Comparison of ENCODE assay signal across 9 cellular contexts in the genomic region with DNA sequence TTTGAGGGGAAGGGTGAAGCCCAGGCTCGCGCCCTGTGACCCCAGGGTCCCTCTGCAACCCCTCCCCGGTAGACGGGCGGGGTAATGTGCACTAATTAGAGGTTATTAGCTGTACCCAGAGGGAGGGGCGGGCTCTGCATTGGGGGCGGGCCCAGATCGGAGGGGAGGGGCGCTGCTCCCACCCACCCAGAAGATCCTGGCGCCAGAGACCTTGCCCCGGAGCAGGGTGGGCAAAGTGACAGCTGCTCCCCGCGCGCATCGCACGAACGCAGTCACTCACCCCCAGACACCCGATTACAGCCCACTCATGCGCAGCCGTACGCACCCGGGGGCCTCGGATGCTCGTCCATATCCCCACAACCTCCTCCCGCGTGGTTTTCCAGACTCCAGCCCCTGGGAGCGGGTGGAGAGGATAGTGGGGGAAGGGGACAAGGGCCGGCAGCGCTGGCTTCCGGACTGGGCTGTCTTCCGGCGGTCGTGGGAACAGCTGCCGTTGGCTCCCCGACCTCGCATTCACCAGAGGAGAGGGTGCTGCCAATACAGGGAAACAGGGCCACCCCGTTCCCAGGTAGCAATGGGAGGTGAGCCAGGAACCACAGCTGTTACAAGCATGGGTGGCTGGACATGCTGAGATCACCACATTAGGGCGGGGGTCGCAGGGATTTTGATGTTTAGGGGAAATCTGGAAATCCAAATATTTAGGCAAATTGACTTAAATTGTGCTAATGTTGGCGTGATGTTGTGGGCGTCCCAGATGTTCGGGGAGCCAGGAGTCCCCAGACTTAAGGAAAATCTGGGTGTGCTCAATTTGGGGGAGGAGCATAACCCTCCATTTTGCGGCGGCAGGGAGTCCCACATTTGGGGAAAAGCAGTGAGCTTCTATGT. TPM values are rescaled to one million over a fixed set of nuclear protein-coding genes. Genes with fewer than 3 reads are reported as not detected.
DNase-seq lines count a peak whose midpoint lies in the region; ATAC-seq, FAIRE-seq and TF ChIP-seq lines count a peak whose summit lies in the region.
"Had no signal": no experiment of that assay in that cellular context is flagged by ENCODE, and none has a peak within 500 bp of the region (broad histone marks: within the 10 kb centered on the region; RNA-seq: fewer than 3 reads in every experiment).

No MANE protein-coding gene starts in this region.

- H3K4me1 Mint-ChIP-seq in HFFc6 (ENCODE audit: low read depth) (peaks cover 43% of the 10 kb centered on the region), astrocyte (ENCODE audit: low read depth, unreplicated experiment) (peaks cover 24% of the 10 kb centered on the region)

- H3K4me1 ChIP-seq in PC-9 (replicated peaks; ENCODE audit: insufficient read depth) = peaks cover 57% of the 10 kb centered on the region
- H3K4me1 ChIP-seq in astrocyte (ENCODE audit: insufficient read depth, low read length) = peaks cover 41% of the 10 kb centered on the region
- peaks cover 20% of the 10 kb centered on the region for H3K4me1 ChIP-seq in rectal smooth muscle tissue (ENCODE audit: control insufficient read depth, insufficient read depth, low read length)

- CTCF ChIA-PET in PC-9 (lab: Charles Lee) = interaction anchor here (0.6 to 2.2 kb wide), 4 partner anchors 14 to 94 kb away, joined by 3 to 15 read pairs (median 10); a partner anchor contains a TSS

- no peaks in the 10 kb centered on the region for H3K9me2 ChIP-seq in PC-9 (ENCODE audit: insufficient read depth)

- H3K4me2 ChIP-seq in PC-9 = peak overlapping the region; percentile 78
- H3K4me2 ChIP-seq in astrocyte (ENCODE audit: low read length) = peak overlapping the region; percentile 89

- H4K20me1 ChIP-seq in PC-9 (ENCODE audit: insufficient read depth) (no peaks in the 10 kb centered on the region), astrocyte (ENCODE audit: insufficient read depth, low read length) (no peaks in the 10 kb centered on the region)

- H3K27ac Mint-ChIP-seq in HFFc6 (peak overlapping the region; percentile 95), astrocyte (ENCODE audit: unreplicated experiment) (peak overlapping the region; percentile 95)

- DNase-seq in COR-L47 (lab: John Stamatoyannopoulos, UW) (peak; percentile 85), HFFc6 (peak; percentile 65), PC-9 (peak; percentile 74 to 81), astrocyte (ENCODE audit: low read depth) (peak; percentile 72), hepatic stellate cell (ENCODE audit: low spot score) (peak; percentile 86)

- H3K27me3 Mint-ChIP-seq in HFFc6 (ENCODE audit: insufficient read depth) = no peaks in the 10 kb centered on the region; the same call in 1 of the 2 replicates
- H3K27me3 Mint-ChIP-seq in astrocyte (ENCODE audit: low read depth, unreplicated experiment) = no peaks in the 10 kb centered on the region

- peaks cover 45% of the 10 kb centered on the region for H3K79me2 ChIP-seq in PC-9 (ENCODE audit: low read depth)
- no peaks in the 10 kb centered on the region for H3K79me2 ChIP-seq in astrocyte (ENCODE audit: insufficient read depth, low read length)

- TF ChIP-seq CTCF in HFFc6 (IDR thresholded peaks at IDR 0.05) (no peak), PC-9 (conservative IDR thresholded peaks at IDR 0.05) (no peak), astrocyte (IDR thresholded peaks at IDR 0.05; ENCODE audit: insufficient read depth, low read depth, low read length) (no peak)

- peak overlapping the region; percentile 84 for H3K9ac ChIP-seq in astrocyte (ENCODE audit: low read length)
- H3K9ac ChIP-seq in rectal smooth muscle tissue (ENCODE audit: low read length) = peak overlapping the region; percentile 57

- H2AFZ ChIP-seq in PC-9 (peak overlapping the region; percentile 69), astrocyte (ENCODE audit: low read depth, low read length) (peak overlapping the region; percentile 88)

- H3F3A ChIP-seq in PC-9 (ENCODE audit: insufficient read depth, low read depth) = peaks cover 68% of the 10 kb centered on the region

- ATAC-seq in GM19397 (IDR thresholded peaks at IDR 0.05; ENCODE audit: unreplicated experiment) = no peak
- no peak for ATAC-seq in GM21423 (IDR thresholded peaks at IDR 0.05; ENCODE audit: unreplicated experiment)

- POLR2A ChIA-PET in PC-9 (lab: Charles Lee; ENCODE audit: unreplicated experiment) = interaction anchor here (0.7 to 2.5 kb wide), 3 partner anchors 11 to 22 kb away, joined by 3 to 59 read pairs (median 18); a partner anchor contains a TSS

- H3K4me3 ChIP-seq in PC-9 (peak overlapping the region; percentile 59), astrocyte (ENCODE audit: insufficient read depth, low read depth, low read length) (peak overlapping the region; percentile 68), rectal smooth muscle tissue (ENCODE audit: low read length) (peak overlapping the region; percentile 76)

- H3K9me3 Mint-ChIP-seq in HFFc6 = no peaks in the 10 kb centered on the region
- H3K9me3 Mint-ChIP-seq in astrocyte (ENCODE audit: unreplicated experiment) = no peaks in the 10 kb centered on the region

- H3K27ac ChIP-seq in PC-9 = peak overlapping the region; percentile 51
- peak overlapping the region; percentile 89 for H3K27ac ChIP-seq in astrocyte (ENCODE audit: low read depth, low read length)
- H3K27ac ChIP-seq in rectal smooth muscle tissue (ENCODE audit: low read depth, low read length) = peak overlapping the region; percentile 97

- H3K27me3 ChIP-seq in PC-9 (ENCODE audit: insufficient read depth, low read depth) (no peaks in the 10 kb centered on the region), astrocyte (ENCODE audit: insufficient read depth, low read length) (no peaks in the 10 kb centered on the region), rectal smooth muscle tissue (ENCODE audit: control insufficient read depth, insufficient read depth, low read length) (no peaks in the 10 kb centered on the region)

- FAIRE-seq in astrocyte (lab: Jason Lieb, UNC) = no peak
- FAIRE-seq: TTC549 had no signal

- no peaks in the 10 kb centered on the region for H3K9me3 ChIP-seq in PC-9 (ENCODE audit: insufficient read depth, low read depth)
- H3K9me3 ChIP-seq in astrocyte (ENCODE audit: insufficient read depth, low read depth, low read length) = no peaks in the 10 kb centered on the region

- intact Hi-C loops in PC-9 (cut with micrococcal nuclease; ENCODE audit: unreplicated experiment) = loop anchor here (5.0 kb wide), 1 partner anchor 374 kb away; a partner anchor contains a TSS

- BruUV-seq in PC-9 (replicated peaks; lab: Mats Ljungman, UMichigan) = no TSS peak

- H3K36me3 ChIP-seq in PC-9 (ENCODE audit: low read depth) (no peaks in the 10 kb centered on the region), astrocyte (ENCODE audit: insufficient read depth, low read length) (no peaks in the 10 kb centered on the region), rectal smooth muscle tissue (ENCODE audit: control insufficient read depth, insufficient read depth, low read length) (no peaks in the 10 kb centered on the region)

- H3K4me3 Mint-ChIP-seq in HFFc6 = peak overlapping the region; percentile 91
- H3K4me3 Mint-ChIP-seq in astrocyte (ENCODE audit: unreplicated experiment) = peak overlapping the region; percentile 85

- H3K36me3 Mint-ChIP-seq in HFFc6 (ENCODE audit: low read depth) (no peaks in the 10 kb centered on the region), astrocyte (ENCODE audit: low read depth, unreplicated experiment) (peaks cover 2% of the 10 kb centered on the region)

RNA-seq across cellular contexts. Expression of a gene that starts 2.9 kb away (rescaled TPM):
- 10 to 100 TPM; 10.5 to 13.8 (median 11.5) TPM for total RNA-seq in HFFc6 (2021; fragmentation: NEBNext Ultra II Directional; extraction: Animal tissue kit (Norgen Biotek cat#: 25700))
- 109 and 127 TPM in 2 replicates for total RNA-seq in PC-9 (2021)
- 21.7 and 25.9 TPM in 2 replicates for total RNA-seq in astrocyte

RNA-seq across cellular contexts. Expression of a gene that starts 13.0 kb away (rescaled TPM):
- total RNA-seq in HFFc6 (2021; fragmentation: NEBNext Ultra II Directional; extraction: Animal tissue kit (Norgen Biotek cat#: 25700)) = 10 to 100 TPM; 52.1 to 89.2 (median 83.8) TPM
- total RNA-seq in PC-9 (2021) (70.7 and 87.0 TPM in 2 replicates), astrocyte (101 and 126 TPM in 2 replicates)

RNA-seq across cellular contexts. Expression of a gene that starts 23.3 kb away (rescaled TPM):
- 100 to 1,000 TPM; 214 to 269 (median 229) TPM for total RNA-seq in HFFc6 (2021; fragmentation: NEBNext Ultra II Directional; extraction: Animal tissue kit (Norgen Biotek cat#: 25700))
- total RNA-seq in PC-9 (2021) = 268 and 271 TPM in 2 replicates
- total RNA-seq in astrocyte = 145 and 166 TPM in 2 replicates

RNA-seq across cellular contexts. Expression of a gene that starts 23.6 kb away (rescaled TPM):
- 10 to 100 TPM; 14.1 to 30.3 (median 25.6) TPM for total RNA-seq in HFFc6 (2021; fragmentation: NEBNext Ultra II Directional; extraction: Animal tissue kit (Norgen Biotek cat#: 25700))
- total RNA-seq in PC-9 (2021) = 28.8 and 30.0 TPM in 2 replicates
- 3.6 and 4.5 TPM in 2 replicates for total RNA-seq in astrocyte

RNA-seq across cellular contexts. Expression of a gene that starts 26.7 kb away (rescaled TPM):
- total RNA-seq in HFFc6 (2021; fragmentation: NEBNext Ultra II Directional; extraction: Animal tissue kit (Norgen Biotek cat#: 25700)) = not detected
- total RNA-seq in PC-9 (2021) (not detected in 2 replicates), astrocyte (not detected in 2 replicates)
